Comparison of ENCODE assay signal across 1 cellular context in genomic region chr16:51569204-51569911, GRCh38.
TF ChIP-seq lines count a peak whose summit lies in the region.

No MANE protein-coding gene starts in this region.

TF ChIP-seq in HepG2, 621 proteins besides CTCF, POLR2A, EP300 and RAD21 (continued from another document):
- no peak for TF ChIP-seq POLR2AphosphoS5 (IDR thresholded peaks at IDR 0.05; ENCODE audit: low read depth, low read length)
- TF ChIP-seq HMG20A (CRISPR knock-in tag; IDR thresholded peaks at IDR 0.05; ENCODE audit: borderline replicate concordance), result no peak
- TF ChIP-seq ZNF720 (CRISPR knock-in tag; IDR thresholded peaks at IDR 0.05), result no peak
